6 cellular contexts compared by ENCODE assay signal in the genomic region with DNA sequence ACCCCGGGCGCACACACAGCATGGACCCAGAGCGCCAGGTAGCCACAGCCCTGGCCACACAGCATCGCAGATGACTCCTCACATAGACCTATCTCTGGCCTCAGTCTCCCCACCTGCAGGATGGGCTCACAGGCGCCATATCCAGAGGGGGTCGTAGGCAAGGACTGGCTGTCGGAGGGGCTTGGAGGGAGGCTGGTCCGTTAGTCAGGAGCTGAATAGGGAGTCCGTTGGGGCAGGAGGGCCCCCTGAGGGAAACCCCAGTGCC. TPM values are rescaled to one million over a fixed set of nuclear protein-coding genes. Genes with fewer than 3 reads are reported as not detected.
DNase-seq lines count a peak whose midpoint lies in the region; ATAC-seq and TF ChIP-seq lines count a peak whose summit lies in the region.

No MANE protein-coding gene starts in this region.

- no peaks in the 10 kb centered on the region for H3K27me3 ChIP-seq in right cardiac atrium (ENCODE audit: control insufficient read depth, insufficient read depth)
- no peaks in the 10 kb centered on the region for H3K27me3 ChIP-seq in thyroid gland

- WGBS in right cardiac atrium, result 54% methylated on average over 9 of the region's 9 CpGs
- 20 to 73% methylated on average over 1 to 9 of the region's 9 CpGs for WGBS in thyroid gland, 2 donors

- H3K9me3 ChIP-seq in SK-N-MC (ENCODE audit: low read depth, low read length), result no peaks in the 10 kb centered on the region
- no peaks in the 10 kb centered on the region for H3K9me3 ChIP-seq in right cardiac atrium (ENCODE audit: control insufficient read depth, low read length)
- H3K9me3 ChIP-seq in thyroid gland, result no peaks in the 10 kb centered on the region

- intact Hi-C loops in right cardiac atrium (cut with DNase I), result no loop called here
- intact Hi-C loops in thyroid gland (cut with DNase I), result no loop called here

- no peak overlapping the region for H3K27ac ChIP-seq in SK-N-MC
- peak overlapping the region; percentile 76 for H3K27ac ChIP-seq in right cardiac atrium (ENCODE audit: low read length)
- H3K27ac ChIP-seq in thyroid gland, result peak overlapping the region; percentile 92 to 98 (median 94)

- DNase-seq in SK-N-MC (ENCODE audit: low read depth, low spot score) (no peak), right cardiac atrium (peak in 1 of 3 donors; percentile 70), thyroid gland (no peak), pons (ENCODE audit: low spot score) (no peak), epidermal melanocyte (ENCODE audit: insufficient read length, low spot score) (no peak)

- H3K4me3 ChIP-seq in SK-N-MC (peak overlapping the region; percentile 85), right cardiac atrium (ENCODE audit: low read length) (peak overlapping the region; percentile 84), thyroid gland (replicated peaks in 1 of 3) (peak overlapping the region in 2 of 3 donors; percentile 26 to 87)

- H3K9ac ChIP-seq in SK-N-MC (ENCODE audit: insufficient read length), result no peak overlapping the region

- TF ChIP-seq CTCF in thyroid gland (IDR thresholded peaks at IDR 0.05), result no peak

- TF ChIP-seq POLR2A in thyroid gland (IDR thresholded peaks at IDR 0.05), result no peak

- H3K4me1 ChIP-seq in right cardiac atrium (ENCODE audit: control insufficient read depth, insufficient read depth, low read length) (peaks cover 16% of the 10 kb centered on the region), thyroid gland (peaks cover 74 to 80% of the 10 kb centered on the region in 2 donors)

- ATAC-seq in right cardiac atrium (no peak), GM21619 (IDR thresholded peaks at IDR 0.05; ENCODE audit: unreplicated experiment) (no peak)

- H3K36me3 ChIP-seq in SK-N-MC (ENCODE audit: insufficient read depth, low read length) (no peaks in the 10 kb centered on the region), thyroid gland (peaks cover 0 to 3% of the 10 kb centered on the region in 2 donors)

RNA-seq across cellular contexts. Expression of a gene that starts 2.1 kb away (rescaled TPM):
- total RNA-seq in right cardiac atrium, result 100 to 1,000 TPM in 1 of 4 donors, 10 to 100 TPM in 3; 80.7 to 110 (median 90.6) TPM
- 60.0 TPM for polyA plus RNA-seq in right cardiac atrium
- 100 to 1,000 TPM; 143 to 266 (median 215) TPM for total RNA-seq in thyroid gland

RNA-seq across cellular contexts. Expression of a gene that starts 21.5 kb away (rescaled TPM):
- total RNA-seq in right cardiac atrium (1 to 10 TPM; 2.0 to 3.1 (median 2.5) TPM), thyroid gland (10 to 100 TPM in 2 of 4 donors, 1 to 10 TPM in 2; 4.3 to 14.3 (median 9.3) TPM)
- polyA plus RNA-seq in right cardiac atrium, result 2.4 TPM

RNA-seq across cellular contexts. Expression of a gene that starts 35.1 kb away (rescaled TPM):
- total RNA-seq in right cardiac atrium (1 to 10 TPM; 6.4 to 7.9 (median 7.4) TPM), thyroid gland (1 to 10 TPM; 2.8 to 4.7 (median 4.0) TPM)
- polyA plus RNA-seq in right cardiac atrium, result 8.8 TPM

RNA-seq across cellular contexts. Expression of a gene that starts 37.8 kb away (rescaled TPM):
- total RNA-seq in right cardiac atrium, result 10 to 100 TPM; 40.1 to 50.2 (median 44.6) TPM
- 36.2 TPM for polyA plus RNA-seq in right cardiac atrium
- 100 to 1,000 TPM in 1 of 4 donors, 10 to 100 TPM in 3; 65.7 to 103 (median 74.0) TPM for total RNA-seq in thyroid gland

RNA-seq across cellular contexts. Expression of a gene that starts 43.8 kb away (rescaled TPM):
- total RNA-seq in right cardiac atrium, result 10 to 100 TPM; 10.5 to 14.8 (median 11.2) TPM
- 15.2 TPM for polyA plus RNA-seq in right cardiac atrium
- 1 to 10 TPM; 3.1 to 5.1 (median 3.7) TPM for total RNA-seq in thyroid gland
